ENCODE assay signal across 1 cellular context in the genomic region with DNA sequence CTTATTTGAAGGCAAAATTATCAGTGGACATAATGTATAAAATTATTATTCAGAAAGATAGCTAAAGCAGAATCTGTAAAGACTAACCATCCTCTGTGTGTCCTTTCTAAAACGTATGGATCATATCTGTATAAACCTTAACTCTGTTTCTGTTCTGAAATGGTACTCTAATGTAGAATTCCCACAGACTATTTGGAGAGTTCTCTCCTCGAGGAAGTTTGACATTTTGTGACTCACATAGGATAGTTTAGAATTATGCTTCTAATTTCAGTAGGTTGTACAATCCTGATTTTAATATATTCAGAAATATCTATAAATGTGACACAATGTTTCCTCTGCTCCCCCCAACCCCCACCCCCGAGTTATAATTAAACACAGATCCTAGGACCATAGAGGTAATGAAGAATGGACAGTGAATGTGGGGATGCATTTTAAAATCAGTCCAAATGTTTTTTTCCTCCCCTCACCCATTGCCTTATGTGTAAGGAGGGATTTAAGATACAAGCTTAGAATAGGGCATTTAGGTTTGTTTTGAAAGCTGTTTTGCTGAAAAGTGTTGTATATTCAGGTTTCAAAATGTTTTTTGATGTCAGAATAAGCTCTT.
TF ChIP-seq lines count a peak whose summit lies in the region.

No MANE protein-coding gene starts in this region.

TF ChIP-seq in IMR-90, 13 proteins besides CTCF, POLR2A, EP300 and RAD21:
- TF ChIP-seq CEBPB (IDR thresholded peaks at IDR 0.05; ENCODE audit: low read depth, low read length) = no peak
- no peak for TF ChIP-seq CHD1 (IDR thresholded peaks at IDR 0.05; ENCODE audit: low read depth, low read length)
- no peak for TF ChIP-seq RCOR1 (IDR thresholded peaks at IDR 0.05; ENCODE audit: insufficient replicate concordance, low read length)
- TF ChIP-seq MXI1 (IDR thresholded peaks at IDR 0.05; ENCODE audit: borderline replicate concordance, low read depth, low read length) = no peak
- TF ChIP-seq NFE2L2 (IDR thresholded peaks at IDR 0.05; ENCODE audit: low read depth, low read length) = no peak
- no peak for TF ChIP-seq FOS (IDR thresholded peaks at IDR 0.05; ENCODE audit: low read depth, low read length)
- TF ChIP-seq, protein P1, sequence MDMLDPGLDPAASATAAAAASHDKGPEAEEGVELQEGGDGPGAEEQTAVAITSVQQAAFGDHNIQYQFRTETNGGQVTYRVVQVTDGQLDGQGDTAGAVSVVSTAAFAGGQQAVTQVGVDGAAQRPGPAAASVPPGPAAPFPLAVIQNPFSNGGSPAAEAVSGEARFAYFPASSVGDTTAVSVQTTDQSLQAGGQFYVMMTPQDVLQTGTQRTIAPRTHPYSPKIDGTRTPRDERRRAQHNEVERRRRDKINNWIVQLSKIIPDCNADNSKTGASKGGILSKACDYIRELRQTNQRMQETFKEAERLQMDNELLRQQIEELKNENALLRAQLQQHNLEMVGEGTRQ (IDR thresholded peaks at IDR 0.05; ENCODE audit: low read depth, low read length) = no peak
